Comparison of ENCODE assay signal across 15 cellular contexts in genomic region chr5:149474198-149474597, GRCh38.
A peak's percentile ranks its signal among the peaks of the same experiment; 100 is the strongest.
DNase-seq lines count a peak whose midpoint lies in the region; ATAC-seq and TF ChIP-seq lines count a peak whose summit lies in the region.
"Had no signal": no experiment of that assay in that cellular context is flagged by ENCODE, and none has a peak within 500 bp of the region (broad histone marks: within the 10 kb centered on the region; RNA-seq: fewer than 3 reads in every experiment).

No MANE protein-coding gene starts in this region.

- H2AFZ ChIP-seq in GM23248: no peak overlapping the region

- H3K27ac ChIP-seq in GM23248 (no peak overlapping the region), RWPE1 (peak overlapping the region; percentile 89), foreskin keratinocyte (peak overlapping the region; percentile 71), prostate gland (peak overlapping the region in 1 of 2 donors; percentile 48)
- H3K27ac ChIP-seq: upper lobe of left lung had no signal

- H3F3A ChIP-seq in GM23248 (ENCODE audit: insufficient read depth): 0 out of 2 replicates have a peak, but pooled peaks cover 4% of the 10 kb centered on the region

- H4K20me1 ChIP-seq in GM23248 (ENCODE audit: insufficient read depth): no peaks in the 10 kb centered on the region

- ATAC-seq in foreskin keratinocyte: peak; percentile 98

- H3K4me3 ChIP-seq in GM23248: no peak overlapping the region
- no peak overlapping the region for H3K4me3 ChIP-seq in prostate gland
- H3K4me3 ChIP-seq: lung, upper lobe of left lung had no signal

- POLR2A ChIA-PET in RWPE1 (lab: Yijun Ruan, JAX; ENCODE audit: low non-redundant PET): interaction anchor here (0.5 to 0.7 kb wide), 2 partner anchors 9 to 15 kb away, joined by 3 read pairs; no protein-coding TSS in a partner anchor

- no peaks in the 10 kb centered on the region for H3K27me3 ChIP-seq in GM23248 (replicated peaks; ENCODE audit: insufficient read depth)
- no peaks in the 10 kb centered on the region for H3K27me3 ChIP-seq in foreskin keratinocyte
- H3K27me3 ChIP-seq in prostate gland (replicated peaks; ENCODE audit: insufficient read depth): no peaks in the 10 kb centered on the region
- H3K27me3 ChIP-seq: upper lobe of left lung had no signal

- no peak overlapping the region for H3K9ac ChIP-seq in GM23248

- peaks cover 13% of the 10 kb centered on the region for H3K4me1 ChIP-seq in GM23248 (ENCODE audit: insufficient read depth)
- peaks cover 12% of the 10 kb centered on the region for H3K4me1 ChIP-seq in foreskin keratinocyte
- H3K4me1 ChIP-seq in prostate gland (replicated peaks): peaks cover 6% of the 10 kb centered on the region

- in situ Hi-C loops in GM23248 (cut with MboI): no loop called here

- CTCF ChIA-PET in RWPE1 (lab: Yijun Ruan, JAX): interaction anchor here (0.6 to 3.7 kb wide), 11 partner anchors 10 to 796 kb away, joined by 3 to 24 read pairs (median 4); no protein-coding TSS in a partner anchor

- intact Hi-C loops in prostate gland (cut with DNase I): no loop called here

- H3K9me3 ChIP-seq in GM23248 (ENCODE audit: low read depth): no peaks in the 10 kb centered on the region
- H3K9me3 ChIP-seq in prostate gland: no peaks in the 10 kb centered on the region
- H3K9me3 ChIP-seq: upper lobe of left lung had no signal

- 81 to 87% methylated on average over 3 of the region's 3 CpGs for WGBS in GM23248 (ENCODE audit: low coverage in 1 of 2, low lambda C conversion rate in 2 of 2, missing lambda C conversion rate in 2 of 2), 2 experiments
- WGBS in prostate gland: 55% methylated on average over 3 of the region's 3 CpGs

- H3K9me2 ChIP-seq in GM23248 (ENCODE audit: insufficient read depth): no peaks in the 10 kb centered on the region

- H3K4me2 ChIP-seq in GM23248 (ENCODE audit: unreplicated experiment): no peak overlapping the region

- TF ChIP-seq POLR2A in prostate gland (IDR thresholded peaks at IDR 0.05): no peak

- H3K36me3 ChIP-seq in GM23248 (ENCODE audit: low read depth) (no peaks in the 10 kb centered on the region), prostate gland (no peaks in the 10 kb centered on the region)
- H3K36me3 ChIP-seq: upper lobe of left lung had no signal

- no peak for TF ChIP-seq CTCF in RWPE1 (conservative IDR thresholded peaks at IDR 0.05; ENCODE audit: low read depth)
- TF ChIP-seq CTCF in foreskin keratinocyte (conservative IDR thresholded peaks at IDR 0.05): peak; percentile 60
- TF ChIP-seq CTCF in prostate gland (IDR thresholded peaks at IDR 0.05): peak in 1 of 4 experiments; percentile 46

- no peaks in the 10 kb centered on the region for H3K79me2 ChIP-seq in GM23248 (ENCODE audit: insufficient read depth)

- DNase-seq in GM23248 (peak; percentile 50), RWPE1 (ENCODE audit: low spot score) (peak; percentile 87), foreskin keratinocyte (peak; percentile 70 to 85), prostate gland (ENCODE audit: low spot score) (peak; percentile 58), SIG-M5 (lab: John Stamatoyannopoulos, UW) (no peak), cerebellar cortex (ENCODE audit: low spot score) (no peak)
- no peak for DNase-seq in activated T-cell treated with anti-CD3 and anti-CD28 coated beads, Interleukin-2, amount 50 U/mL, for 48 hours
- DNase-seq in stimulated activated CD4-positive, alpha-beta T cell treated with anti-CD3 and anti-CD28 coated beads, Interleukin-1b, Interleukin-23, amount 100 ng/mL, for 48 hours: no peak
- DNase-seq: activated CD4-positive, alpha-beta T cell treated with anti-CD3 and anti-CD28 coated beads, Interleukin-2, amount 50 U/mL, for 48 hours; activated gamma-delta T cell; DND-41; NCI-H1436 treated with DMSO at 0.1 percent for 48 hours; NCI-H510A treated with DMSO at 0.1 percent for 48 hours; upper lobe of left lung had no signal

Comparison
In these comparisons a context has a peak if more than half of its experiments do, and no peak if none do; other contexts are left out.
1. DNase-seq: peak in GM23248 (single experiment), RWPE1 (single experiment), foreskin keratinocyte (2 of 2) and prostate gland (single experiment); none in activated T-cell treated with anti-CD3 and anti-CD28 coated beads, Interleukin-2, amount 50 U/mL, for 48 hours (0 of 2), SIG-M5 (single experiment), cerebellar cortex (single experiment) and stimulated activated CD4-positive, alpha-beta T cell treated with anti-CD3 and anti-CD28 coated beads, Interleukin-1b, Interleukin-23, amount 100 ng/mL, for 48 hours (single experiment).